Comparison of ENCODE assay signal across 8 cellular contexts in genomic region chr2:196399736-196400691, GRCh38.
DNase-seq lines count a peak whose midpoint lies in the region; ATAC-seq, FAIRE-seq and TF ChIP-seq lines count a peak whose summit lies in the region.

No MANE protein-coding gene starts in this region.

- peaks cover 36% of the 10 kb centered on the region for H3K4me1 Mint-ChIP-seq in endothelial cell (ENCODE audit: unreplicated experiment)
- peaks cover 26% of the 10 kb centered on the region for H3K4me1 Mint-ChIP-seq in nephron
- H3K4me1 Mint-ChIP-seq in activated CD4-positive, alpha-beta T cell treated with anti-CD3 and anti-CD28 coated beads for 36 hours = no peaks in the 10 kb centered on the region

- peak; percentile 81 for DNase-seq in GM03348 (ENCODE audit: low spot score)
- peak; percentile 91 for DNase-seq in RCC 7860 (ENCODE audit: low spot score)
- DNase-seq in endothelial cell (ENCODE audit: low spot score) = no peak
- no peak for DNase-seq in OCI-M2 (lab: John Stamatoyannopoulos, UW; ENCODE audit: unreplicated experiment)
- no peak for DNase-seq in activated CD4-positive, alpha-beta T cell treated with anti-CD3 and anti-CD28 coated beads for 36 hours
- DNase-seq in stimulated activated CD4-positive, alpha-beta T cell treated with anti-CD3 and anti-CD28 coated beads, Interleukin-2, amount 100 ng/mL, for 48 hours = no peak

- CTCF ChIA-PET in activated CD4-positive, alpha-beta T cell treated with anti-CD3 and anti-CD28 coated beads for 36 hours (lab: Charles Lee) = interaction anchor here (0.7 kb wide), 1 partner anchor 77 kb away, joined by 3 read pairs; no protein-coding TSS in a partner anchor

- POLR2A ChIA-PET in activated CD4-positive, alpha-beta T cell treated with anti-CD3 and anti-CD28 coated beads for 36 hours (lab: Charles Lee) = no interaction called here

- H3K4me3 Mint-ChIP-seq in endothelial cell (ENCODE audit: unreplicated experiment) = no peak overlapping the region
- H3K4me3 Mint-ChIP-seq in nephron = no peak overlapping the region
- H3K4me3 Mint-ChIP-seq in activated CD4-positive, alpha-beta T cell treated with anti-CD3 and anti-CD28 coated beads for 36 hours = no peak overlapping the region

- no peaks in the 10 kb centered on the region for H3K9me3 Mint-ChIP-seq in endothelial cell (ENCODE audit: unreplicated experiment)
- H3K9me3 Mint-ChIP-seq in nephron = no peaks in the 10 kb centered on the region
- H3K9me3 Mint-ChIP-seq in activated CD4-positive, alpha-beta T cell treated with anti-CD3 and anti-CD28 coated beads for 36 hours (ENCODE audit: low read depth) = peaks cover 2% of the 10 kb centered on the region

- H3K27ac Mint-ChIP-seq in endothelial cell (ENCODE audit: unreplicated experiment) (peak overlapping the region; percentile 61), nephron (peak overlapping the region; percentile 81 to 94 (median 84))
- no peak overlapping the region for H3K27ac Mint-ChIP-seq in activated CD4-positive, alpha-beta T cell treated with anti-CD3 and anti-CD28 coated beads for 36 hours

- H3K36me3 Mint-ChIP-seq in endothelial cell (ENCODE audit: low read depth, unreplicated experiment) (no peaks in the 10 kb centered on the region), nephron (ENCODE audit: low read depth) (no peaks in the 10 kb centered on the region)
- no peaks in the 10 kb centered on the region for H3K36me3 Mint-ChIP-seq in activated CD4-positive, alpha-beta T cell treated with anti-CD3 and anti-CD28 coated beads for 36 hours (ENCODE audit: low read depth)

- no peaks in the 10 kb centered on the region for H3K27me3 Mint-ChIP-seq in endothelial cell (ENCODE audit: unreplicated experiment)
- no peaks in the 10 kb centered on the region for H3K27me3 Mint-ChIP-seq in nephron (ENCODE audit: low read depth)
- no peaks in the 10 kb centered on the region for H3K27me3 Mint-ChIP-seq in activated CD4-positive, alpha-beta T cell treated with anti-CD3 and anti-CD28 coated beads for 36 hours

- no peak for ATAC-seq in activated CD4-positive, alpha-beta T cell treated with anti-CD3 and anti-CD28 coated beads for 36 hours
- no peak for ATAC-seq in GM18502 (IDR thresholded peaks at IDR 0.05; ENCODE audit: poor library complexity, unreplicated experiment)

- peak; percentile 95 for FAIRE-seq in RCC 7860 (lab: Jason Lieb, UNC)

- TF ChIP-seq CTCF in endothelial cell (IDR thresholded peaks at IDR 0.05; ENCODE audit: unreplicated experiment) (no peak), nephron (IDR thresholded peaks at IDR 0.05; ENCODE audit: unreplicated experiment in 3 of 3) (no peak)

- intact Hi-C loops in activated CD4-positive, alpha-beta T cell treated with anti-CD3 and anti-CD28 coated beads for 36 hours (cut with DNase I, micrococcal nuclease) = no loop called here

Comparison
In these comparisons a context has a peak if more than half of its experiments do, and no peak if none do; other contexts are left out.
1. DNase-seq: peak in GM03348 (single experiment) and RCC 7860 (single experiment); none in endothelial cell (single experiment), OCI-M2 (single experiment), activated CD4-positive, alpha-beta T cell treated with anti-CD3 and anti-CD28 coated beads for 36 hours (single experiment) and stimulated activated CD4-positive, alpha-beta T cell treated with anti-CD3 and anti-CD28 coated beads, Interleukin-2, amount 100 ng/mL, for 48 hours (0 of 2).